14 cellular contexts compared by ENCODE assay signal in the genomic region with DNA sequence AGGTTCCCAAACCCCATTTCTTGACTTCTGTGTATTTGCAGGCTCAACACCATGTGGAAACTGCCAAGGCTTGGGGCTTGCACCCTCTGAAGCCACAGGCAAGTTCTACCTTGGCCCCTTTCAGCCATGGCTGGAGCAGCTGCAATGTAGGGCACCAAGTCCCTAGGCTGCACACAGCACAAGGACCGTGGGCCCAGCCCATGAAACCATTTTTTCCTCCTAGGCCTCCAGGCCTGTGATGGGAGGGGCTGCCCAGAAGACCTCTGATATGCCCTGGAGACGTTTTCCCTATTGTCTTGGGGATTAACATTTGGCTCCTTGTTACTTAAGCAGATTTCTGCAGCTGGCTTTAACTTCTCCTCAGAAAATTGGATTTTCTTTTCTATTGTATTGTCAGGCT. TPM values are rescaled to one million over a fixed set of nuclear protein-coding genes. Genes with fewer than 3 reads are reported as not detected.
"Had no signal": no experiment of that assay in that cellular context is flagged by ENCODE, and none has a peak within 500 bp of the region (broad histone marks: within the 10 kb centered on the region; RNA-seq: fewer than 3 reads in every experiment).

No MANE protein-coding gene starts in this region.

RNA-seq across cellular contexts. Expression of a gene that starts 24.0 kb away (rescaled TPM):
- total RNA-seq: activated B cell treated with CpG ODN at 0.5 μM for 24 hours; activated CD4-positive, alpha-beta memory T cell treated with anti-CD3 and anti-CD28 coated beads for 36 hours; activated CD4-positive, alpha-beta memory T cell treated with anti-CD3 and anti-CD28 coated beads, Interleukin-2, amount 10 ng/mL, durations not matched to agents 7 days and 5 days; activated CD4-positive, alpha-beta T cell treated with anti-CD3 and anti-CD28 coated beads for 36 hours; activated CD4-positive, alpha-beta T cell treated with anti-CD3 and anti-CD28 coated beads, Interleukin-2, amount 10 ng/mL, durations not matched to agents 24 days and 14 days; activated CD4-positive, alpha-beta T cell treated with anti-CD3 and anti-CD28 coated beads, Interleukin-2, amount 10 ng/mL, durations not matched to agents 7 days and 5 days; activated CD8-positive, alpha-beta memory T cell treated with anti-CD3 and anti-CD28 coated beads for 36 hours; activated CD8-positive, alpha-beta memory T cell treated with anti-CD3 and anti-CD28 coated beads, Interleukin-2, amount 10 ng/mL, durations not matched to agents 7 days and 5 days; activated CD8-positive, alpha-beta T cell treated with anti-CD3 and anti-CD28 coated beads for 36 hours; activated CD8-positive, alpha-beta T cell treated with anti-CD3 and anti-CD28 coated beads, Interleukin-2, amount 10 ng/mL, durations not matched to agents 7 days and 5 days; T-helper 1 cell treated with Interleukin-12 subunit alpha and Interleukin-12 subunit beta and Interleukin-4 antibody, amounts not matched to agents 30 ng/mL and 1 ng/mL, for 36 hours; T-helper 17 cell; T-helper 2 cell treated with Interferon-gamma antibody and Interleukin-4, amounts not matched to agents 100 ng/mL and 5 ng/mL, for 36 hours; WTC11 had no signal
